1 cellular context compared by ENCODE assay signal in the genomic region with DNA sequence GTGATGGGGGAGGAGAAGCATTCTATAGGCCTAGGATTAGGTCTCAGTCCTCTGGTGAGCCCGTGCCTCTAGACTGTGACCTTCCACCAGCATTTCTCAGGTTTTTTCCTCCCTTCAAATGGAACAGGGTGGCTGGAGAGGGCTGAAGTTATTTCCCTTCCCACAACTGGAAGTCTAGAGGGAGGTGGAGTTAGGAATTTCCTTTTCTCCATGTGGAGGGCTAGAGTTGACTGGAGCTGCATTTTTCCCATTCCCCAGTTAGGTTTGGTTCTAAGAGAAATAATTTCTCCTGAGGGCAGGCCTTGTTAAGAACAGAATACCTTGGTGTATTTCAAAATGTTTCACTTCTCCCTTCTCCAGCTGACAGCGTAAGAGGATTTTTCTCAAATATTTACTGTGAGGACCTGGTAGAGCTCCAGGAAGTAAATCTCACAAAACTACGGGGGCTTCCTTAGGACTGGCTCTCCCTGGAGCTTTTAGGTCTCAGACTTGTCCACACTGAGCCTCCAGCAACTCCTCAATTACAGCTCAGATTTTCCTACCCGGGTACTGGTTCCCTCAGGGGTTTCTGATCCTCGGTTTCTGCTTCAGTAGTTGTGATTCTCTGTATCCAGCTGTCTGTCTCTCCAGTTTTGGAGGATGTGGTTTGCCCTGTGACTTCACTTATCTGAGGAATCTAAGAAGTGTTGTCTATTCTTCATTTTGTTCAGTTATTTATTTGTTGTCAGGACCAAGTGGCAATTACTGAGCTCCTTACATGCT.
TF ChIP-seq lines count a peak whose summit lies in the region.

No MANE protein-coding gene starts in this region.

TF ChIP-seq in HEK293T, 16 proteins besides CTCF, POLR2A, EP300 and RAD21 (continued from another document):
- TF ChIP-seq FOXA1 (IDR thresholded peaks at IDR 0.05): no peak
- TF ChIP-seq ARNT (IDR thresholded peaks at IDR 0.05): no peak
- TF ChIP-seq L3MBTL2 (conservative IDR thresholded peaks at IDR 0.05): no peak
